In the genomic region with DNA sequence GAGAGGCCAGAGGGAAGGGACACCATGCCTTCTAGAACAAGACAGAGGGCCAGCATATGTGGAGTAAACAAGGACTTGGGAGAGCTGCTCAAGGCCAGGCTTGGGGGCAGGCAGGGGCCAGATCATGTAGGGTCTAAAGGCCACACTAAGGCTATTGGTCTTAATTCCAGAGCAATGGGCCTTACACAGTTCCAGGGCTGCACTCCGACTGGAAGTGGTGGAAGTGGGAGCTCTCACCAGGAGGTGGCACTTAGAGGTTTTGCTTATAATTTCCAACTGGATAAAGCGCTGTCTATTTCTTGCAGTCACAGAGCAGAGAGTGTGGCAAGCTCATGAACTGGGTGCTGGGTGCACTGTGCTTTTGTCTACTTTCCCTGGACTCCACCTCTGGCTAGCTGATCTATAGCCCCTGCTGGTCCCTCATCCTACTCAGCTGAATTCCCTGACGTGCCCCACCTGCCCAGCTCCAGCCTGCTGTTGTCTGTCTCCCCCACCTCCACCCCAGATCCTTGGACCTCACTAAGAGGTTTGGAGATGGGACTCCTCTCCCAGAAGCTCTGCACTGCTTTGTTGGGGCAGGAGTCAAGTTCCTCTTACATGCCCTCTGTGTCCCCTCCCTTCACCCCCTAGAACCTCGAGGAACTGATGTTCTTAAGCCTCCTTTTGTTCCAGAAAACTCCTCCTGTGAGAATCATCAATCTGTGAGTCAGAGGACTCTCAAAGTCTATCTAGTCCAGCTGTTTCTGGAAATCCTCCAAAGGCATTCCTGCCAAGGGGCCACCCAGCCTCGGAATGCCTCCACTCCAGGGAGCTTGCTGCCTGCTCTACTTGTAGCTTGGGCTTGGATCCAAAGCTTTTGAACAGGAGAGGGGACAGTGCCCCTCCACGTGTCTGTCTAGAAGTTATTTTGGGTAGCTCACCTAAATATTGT, we compare ENCODE assay signal across 10 cellular contexts. TPM values are rescaled to one million over a fixed set of nuclear protein-coding genes. Genes with fewer than 3 reads are reported as not detected.
DNase-seq lines count a peak whose midpoint lies in the region; ATAC-seq and TF ChIP-seq lines count a peak whose summit lies in the region.
"Had no signal": no experiment of that assay in that cellular context is flagged by ENCODE, and none has a peak within 500 bp of the region (broad histone marks: within the 10 kb centered on the region; RNA-seq: fewer than 3 reads in every experiment).

No MANE protein-coding gene starts in this region.

- peak; percentile 7 for DNase-seq in HCT116 (ENCODE audit: low read depth, low spot score)
- DNase-seq in T1000 (lab: John Stamatoyannopoulos, UW): peak; percentile 67
- DNase-seq in glomerular visceral epithelial cell (ENCODE audit: extremely low spot score): peak; percentile 77
- no peak for DNase-seq in stimulated activated effector memory CD8-positive, alpha-beta T cell treated with anti-CD3 and anti-CD28 coated beads, Interleukin-12 subunit alpha, Interleukin-12 subunit beta, amount 100 ng/mL, for 72 hours (ENCODE audit: low spot score in 2 of 2)
- DNase-seq in NCI-H345 treated with DMSO at 0.1 percent for 48 hours (lab: John Stamatoyannopoulos, UW; ENCODE audit: unreplicated experiment): no peak
- DNase-seq in natural killer cell: no peak
- DNase-seq: activated CD4-positive, alpha-beta T cell treated with anti-CD3 and anti-CD28 coated beads for 4 hours; activated naive CD8-positive, alpha-beta T cell treated with anti-CD3 and anti-CD28 coated beads, Interleukin-2, amount 50 U/mL, for 24 hours; nephron progenitor cell had no signal

- ATAC-seq in HCT116 (peak; percentile 53), HG02588 (IDR thresholded peaks at IDR 0.05; ENCODE audit: unreplicated experiment) (no peak), natural killer cell (no peak)
- ATAC-seq in stimulated activated effector memory CD8-positive, alpha-beta T cell treated with anti-CD3 and anti-CD28 coated beads, Interleukin-12 subunit alpha, Interleukin-12 subunit beta, amount 100 ng/mL, for 72 hours: no peak
- ATAC-seq: activated naive CD8-positive, alpha-beta T cell treated with anti-CD3 and anti-CD28 coated beads, Interleukin-2, amount 50 U/mL, for 24 hours had no signal

- BruUV-seq in HCT116 (replicated peaks; lab: Mats Ljungman, UMichigan): no TSS peak

- 0 out of 2 replicates have a peak, but pooled peaks have one; percentile 5 for TF ChIP-seq RAD21 in HCT116 (IDR thresholded peaks at IDR 0.05; ENCODE audit: low read depth)

- no peaks in the 10 kb centered on the region for H4K20me1 ChIP-seq in HCT116 (ENCODE audit: insufficient read depth)

- intact Hi-C loops in HCT116 (cut with micrococcal nuclease) (no loop called here), natural killer cell (cut with micrococcal nuclease) (no loop called here)

- peak overlapping the region; percentile 30 for H3K27ac Mint-ChIP-seq in stimulated activated effector memory CD8-positive, alpha-beta T cell treated with anti-CD3 and anti-CD28 coated beads, Interleukin-12 subunit alpha, Interleukin-12 subunit beta, amount 100 ng/mL, for 72 hours
- H3K27ac Mint-ChIP-seq in natural killer cell: no peak overlapping the region
- H3K27ac Mint-ChIP-seq: activated naive CD8-positive, alpha-beta T cell treated with anti-CD3 and anti-CD28 coated beads, Interleukin-2, amount 50 U/mL, for 24 hours; nephron progenitor cell had no signal

- no peaks in the 10 kb centered on the region for H3K36me3 ChIP-seq in HCT116 (ENCODE audit: control insufficient read depth in 1 of 2, insufficient read depth in 2 of 2, low read length in 2 of 2)

- H3K4me3 ChIP-seq in HCT116 (replicated peaks in 1 of 2; ENCODE audit: low read depth in 1 of 2, low read length in 2 of 2): no peak overlapping the region

- H3K9me2 ChIP-seq in HCT116 (ENCODE audit: insufficient read depth): no peaks in the 10 kb centered on the region

- no peaks in the 10 kb centered on the region for H3K9me3 ChIP-seq in HCT116 (ENCODE audit: control insufficient read depth in 1 of 2, insufficient read depth in 1 of 2, low read depth in 1 of 2, low read length in 2 of 2)

- H2AFZ ChIP-seq in HCT116 (ENCODE audit: low read depth, low read length, poor library complexity, severe bottlenecking): no peak overlapping the region

- RAD21 ChIA-PET in HCT116 (lab: Charles Lee; ENCODE audit: low non-redundant PET in 1 of 2, low total read pairs in 2 of 2, uncharacterized antibody in 2 of 2, unreplicated experiment in 2 of 2): interaction anchor here in 1 of 2 experiments (0.6 kb wide), 1 partner anchor 191 kb away, joined by 5 read pairs; no protein-coding TSS in a partner anchor

- H3K4me2 ChIP-seq in HCT116 (ENCODE audit: low read length): peak overlapping the region; percentile 48

- CTCF ChIA-PET in HCT116 (lab: Charles Lee): interaction anchor here (1.1 to 2.0 kb wide), 3 partner anchors 24 to 192 kb away, joined by 3 to 10 read pairs (median 3); no protein-coding TSS in a partner anchor

- no peaks in the 10 kb centered on the region for H3K79me2 ChIP-seq in HCT116 (ENCODE audit: insufficient read depth, low read length)

- no peaks in the 10 kb centered on the region for H3K27me3 Mint-ChIP-seq in natural killer cell (ENCODE audit: low read depth in 2 of 2)

- H3K4me1 Mint-ChIP-seq in stimulated activated effector memory CD8-positive, alpha-beta T cell treated with anti-CD3 and anti-CD28 coated beads, Interleukin-12 subunit alpha, Interleukin-12 subunit beta, amount 100 ng/mL, for 72 hours: no peaks in the 10 kb centered on the region
- no peaks in the 10 kb centered on the region for H3K4me1 Mint-ChIP-seq in natural killer cell
- H3K4me1 Mint-ChIP-seq: activated naive CD8-positive, alpha-beta T cell treated with anti-CD3 and anti-CD28 coated beads, Interleukin-2, amount 50 U/mL, for 24 hours; nephron progenitor cell had no signal

- TF ChIP-seq CTCF in HCT116 (IDR thresholded peaks at IDR 0.05 in 2 of 3, conservative IDR thresholded peaks at IDR 0.05 in 1 of 3; ENCODE audit: borderline replicate concordance in 1 of 3, insufficient read depth in 1 of 3, low read depth in 2 of 3, low read length in 2 of 3) (no peak), natural killer cell (IDR thresholded peaks at IDR 0.05) (no peak)

- H3K36me3 Mint-ChIP-seq in stimulated activated effector memory CD8-positive, alpha-beta T cell treated with anti-CD3 and anti-CD28 coated beads, Interleukin-12 subunit alpha, Interleukin-12 subunit beta, amount 100 ng/mL, for 72 hours: no peaks in the 10 kb centered on the region
- no peaks in the 10 kb centered on the region for H3K36me3 Mint-ChIP-seq in natural killer cell

- no peaks in the 10 kb centered on the region for H3K27me3 ChIP-seq in HCT116 (ENCODE audit: insufficient read depth, low read length)

- peaks cover 10 to 19% of the 10 kb centered on the region in 2 experiments for H3K4me1 ChIP-seq in HCT116 (ENCODE audit: control insufficient read depth in 1 of 2, insufficient read depth in 2 of 2, low read length in 2 of 2)

- POLR2A ChIA-PET in HCT116 (lab: Charles Lee): no interaction called here

- no peak overlapping the region for H3K27ac ChIP-seq in HCT116 (ENCODE audit: low read depth, low read length)

- no peak for TF ChIP-seq POLR2A in HCT116 (IDR thresholded peaks at IDR 0.05; ENCODE audit: borderline replicate concordance, extremely low read depth, insufficient read depth, insufficient read length)

- no peaks in the 10 kb centered on the region for H3K9me3 Mint-ChIP-seq in stimulated activated effector memory CD8-positive, alpha-beta T cell treated with anti-CD3 and anti-CD28 coated beads, Interleukin-12 subunit alpha, Interleukin-12 subunit beta, amount 100 ng/mL, for 72 hours
- no peaks in the 10 kb centered on the region for H3K9me3 Mint-ChIP-seq in natural killer cell
- H3K9me3 Mint-ChIP-seq: activated naive CD8-positive, alpha-beta T cell treated with anti-CD3 and anti-CD28 coated beads, Interleukin-2, amount 50 U/mL, for 24 hours; nephron progenitor cell had no signal

- H3K9ac ChIP-seq in HCT116 (ENCODE audit: low read length): no peak overlapping the region

- H3K4me3 Mint-ChIP-seq in stimulated activated effector memory CD8-positive, alpha-beta T cell treated with anti-CD3 and anti-CD28 coated beads, Interleukin-12 subunit alpha, Interleukin-12 subunit beta, amount 100 ng/mL, for 72 hours: no peak overlapping the region
- no peak overlapping the region for H3K4me3 Mint-ChIP-seq in natural killer cell
- H3K4me3 Mint-ChIP-seq: activated naive CD8-positive, alpha-beta T cell treated with anti-CD3 and anti-CD28 coated beads, Interleukin-2, amount 50 U/mL, for 24 hours; nephron progenitor cell had no signal

TF ChIP-seq in HCT116, 20 proteins besides CTCF, POLR2A, EP300 and RAD21:
- TF ChIP-seq ELF1 (IDR thresholded peaks at IDR 0.05; ENCODE audit: borderline replicate concordance, low read depth) (no peak), FOSL1 (IDR thresholded peaks at IDR 0.05; ENCODE audit: low read depth) (0 out of 2 replicates have a peak, but pooled peaks have one; percentile 9)

RNA-seq across cellular contexts. Expression of a gene that starts 48.1 kb away (rescaled TPM):
- 16.5 TPM for total RNA-seq in HCT116 (2021; ENCODE audit: unreplicated experiment)
- 15.3 and 18.7 TPM in 2 replicates for polyA plus RNA-seq in HCT116 (2012)
- total RNA-seq in natural killer cell: 10 to 100 TPM; 46.4 to 63.1 (median 59.2) TPM

Comparison
In these comparisons a context has a peak if more than half of its experiments do, and no peak if none do; other contexts are left out.
1. DNase-seq: peak in HCT116 (single experiment), T1000 (single experiment) and glomerular visceral epithelial cell (single experiment); none in stimulated activated effector memory CD8-positive, alpha-beta T cell treated with anti-CD3 and anti-CD28 coated beads, Interleukin-12 subunit alpha, Interleukin-12 subunit beta, amount 100 ng/mL, for 72 hours (0 of 2), NCI-H345 treated with DMSO at 0.1 percent for 48 hours (single experiment) and natural killer cell (single experiment).